9 cellular contexts compared by ENCODE assay signal in genomic region chr22:50247748-50248147, GRCh38. TPM values are rescaled to one million over a fixed set of nuclear protein-coding genes. Genes with fewer than 3 reads are reported as not detected.
DNase-seq lines count a peak whose midpoint lies in the region; ATAC-seq, FAIRE-seq and TF ChIP-seq lines count a peak whose summit lies in the region.
"Had no signal": no experiment of that assay in that cellular context is flagged by ENCODE, and none has a peak within 500 bp of the region (broad histone marks: within the 10 kb centered on the region; RNA-seq: fewer than 3 reads in every experiment).

No MANE protein-coding gene starts in this region.

- H3K27ac ChIP-seq in HepG2 (ENCODE audit: extremely low read length, insufficient read depth, low read length) (no peak overlapping the region), uterus (no peak overlapping the region)
- H3K27ac ChIP-seq: KMS-11 had no signal

- no peaks in the 10 kb centered on the region for H3K9me3 Mint-ChIP-seq in activated T-cell treated with anti-CD3 and anti-CD28 coated beads, Interleukin-2, amount 50 U/mL, for 4 hours

- H3K4me2 ChIP-seq in HepG2 (ENCODE audit: low read depth, low read length), result no peak overlapping the region
- H3K4me2 ChIP-seq: KMS-11 had no signal

- CTCF ChIA-PET in HepG2 (lab: Yijun Ruan, JAX; ENCODE audit: low intra/inter-chr PET ratio, low total read pairs), result no interaction called here

- intact Hi-C loops in HepG2 (cut with micrococcal nuclease; ENCODE audit: unreplicated experiment) (no loop called here), uterus (cut with DNase I; ENCODE audit: low total_unique reads) (no loop called here)

- H3K36me3 ChIP-seq in GM06990 (ENCODE audit: control insufficient read depth, insufficient read depth, low read length), result peaks cover 19% of the 10 kb centered on the region
- H3K36me3 ChIP-seq in HepG2 (replicated peaks in 1 of 2; ENCODE audit: control insufficient read depth in 1 of 2, insufficient read depth in 2 of 2, low read length in 2 of 2), result peaks cover 2 to 9% of the 10 kb centered on the region in 2 experiments; a peak in 2 of 5 replicates
- H3K36me3 ChIP-seq in uterus, result no peaks in the 10 kb centered on the region

- H3K27me3 ChIP-seq in GM06990 (replicated peaks; ENCODE audit: control insufficient read depth, insufficient read depth, low read length) (no peaks in the 10 kb centered on the region), HepG2 (ENCODE audit: control insufficient read depth in 1 of 2, insufficient read depth in 2 of 2, low read length in 2 of 2) (no peaks in the 10 kb centered on the region; a peak in 1 of 5 replicates), uterus (no peaks in the 10 kb centered on the region)

- H3K36me3 Mint-ChIP-seq in activated T-cell treated with anti-CD3 and anti-CD28 coated beads, Interleukin-2, amount 50 U/mL, for 4 hours (ENCODE audit: insufficient read depth), result peaks cover 2% of the 10 kb centered on the region

- POLR2A ChIA-PET in HepG2 (lab: Yijun Ruan, JAX), result no interaction called here

- no peak for TF ChIP-seq CTCF in GM06990 (IDR thresholded peaks at IDR 0.05; ENCODE audit: insufficient read depth, low read length, poor library complexity, severe bottlenecking)
- TF ChIP-seq CTCF in HepG2 (CRISPR knock-in tag; IDR thresholded peaks at IDR 0.05), result no peak
- TF ChIP-seq CTCF in uterus (IDR thresholded peaks at IDR 0.05), result no peak

- TF ChIP-seq RAD21 in HepG2 (CRISPR knock-in tag; IDR thresholded peaks at IDR 0.05), result no peak

- TF ChIP-seq EP300 in HepG2 (IDR thresholded peaks at IDR 0.05; ENCODE audit: low read depth in 2 of 2, low read length in 2 of 2), result no peak
- no peak for TF ChIP-seq EP300 in HepG2 (CRISPR knock-in tag; IDR thresholded peaks at IDR 0.05; ENCODE audit: borderline replicate concordance)

- peak overlapping the region; percentile 40 for H3K4me3 Mint-ChIP-seq in activated T-cell treated with anti-CD3 and anti-CD28 coated beads, Interleukin-2, amount 50 U/mL, for 4 hours

- H4K20me1 ChIP-seq in HepG2 (ENCODE audit: insufficient read depth, low read length), result peaks cover 7% of the 10 kb centered on the region; the same call in 1 of the 2 replicates

- FAIRE-seq in HepG2 (lab: Jason Lieb, UNC), result no peak
- FAIRE-seq in H54 (lab: Jason Lieb, UNC), result no peak
- FAIRE-seq in RCC 7860 (lab: Jason Lieb, UNC), result no peak

- H3K27me3 Mint-ChIP-seq in activated T-cell treated with anti-CD3 and anti-CD28 coated beads, Interleukin-2, amount 50 U/mL, for 4 hours (ENCODE audit: low read depth), result no peaks in the 10 kb centered on the region

- TF ChIP-seq POLR2A in HepG2 (IDR thresholded peaks at IDR 0.05; ENCODE audit: insufficient read depth in 1 of 2, low read depth in 2 of 2, low read length in 2 of 2) (no peak; a peak in 1 of 4 replicates), H54 (IDR thresholded peaks at IDR 0.05; ENCODE audit: low read depth, low read length) (no peak), uterus (IDR thresholded peaks at IDR 0.05) (no peak)

- H3K9me3 ChIP-seq in HepG2 (ENCODE audit: low read length) (no peaks in the 10 kb centered on the region), uterus (no peaks in the 10 kb centered on the region)

- H3K9ac ChIP-seq in HepG2 (ENCODE audit: insufficient read depth, low read depth, low read length), result no peak overlapping the region
- H3K9ac ChIP-seq: KMS-11 had no signal

- peaks cover 30% of the 10 kb centered on the region for H3K4me1 Mint-ChIP-seq in activated T-cell treated with anti-CD3 and anti-CD28 coated beads, Interleukin-2, amount 50 U/mL, for 4 hours (ENCODE audit: low read depth)

- H3K4me1 ChIP-seq in HepG2 (ENCODE audit: insufficient read depth, low read length) (peaks cover 49% of the 10 kb centered on the region), uterus (peaks cover 6 to 36% of the 10 kb centered on the region in 2 donors)

- peaks cover 26% of the 10 kb centered on the region for H3K79me2 ChIP-seq in HepG2 (ENCODE audit: insufficient read depth, low read length)

- H2AFZ ChIP-seq in HepG2 (ENCODE audit: low read length), result no peak overlapping the region

- in situ Hi-C loops in HepG2 (cut with HindIII; ENCODE audit: extremely low pct_ligation_motif_present, low pct_unique_long_range_greater_than_20kb), result no loop called here

- DNase-seq in GM06990 (ENCODE audit: extremely low read depth, insufficient read length) (peak; percentile 71), NCI-H2196 (lab: John Stamatoyannopoulos, UW; ENCODE audit: unreplicated experiment) (peak; percentile 81), HepG2 (ENCODE audit: low spot score) (no peak), H54 (ENCODE audit: insufficient read length, low spot score) (no peak), RCC 7860 (ENCODE audit: low spot score) (no peak), uterus (no peak)
- no peak for DNase-seq in activated T-cell treated with anti-CD3 and anti-CD28 coated beads, Interleukin-2, amount 50 U/mL, for 4 hours

- H3K4me3 ChIP-seq in GM06990 (replicated peaks; ENCODE audit: low read depth, low read length), result no peak overlapping the region
- H3K4me3 ChIP-seq in HepG2 (replicated peaks in 1 of 3; ENCODE audit: insufficient read depth in 1 of 3, low read depth in 2 of 3, low read length in 3 of 3), result no peak overlapping the region
- H3K4me3 ChIP-seq in uterus, result no peak overlapping the region

- BruUV-seq in HepG2 (replicated peaks; lab: Mats Ljungman, UMichigan), result no TSS peak

- 91% methylated on average over 14 of the region's 16 CpGs for WGBS in HepG2 (ENCODE audit: low lambda C conversion rate)

- no peak for ATAC-seq in activated T-cell treated with anti-CD3 and anti-CD28 coated beads, Interleukin-2, amount 50 U/mL, for 4 hours
- ATAC-seq in HepG2, result no peak
- ATAC-seq in HG03442 (IDR thresholded peaks at IDR 0.05; ENCODE audit: unreplicated experiment), result no peak

RNA-seq across cellular contexts. Expression of gene TUBGCP6, which starts 2.9 kb away (rescaled TPM):
- total RNA-seq in activated T-cell treated with anti-CD3 and anti-CD28 coated beads, Interleukin-2, amount 50 U/mL, for 4 hours, result 10 to 100 TPM; 44.5 to 50.6 (median 48.3) TPM
- 5.8 and 15.7 TPM in 2 replicates for total RNA-seq in HepG2 (2016; rRNA removed; fragmentation: Illumina TruSeq; extraction: Trizol)
- total RNA-seq in HepG2 (2016; cell fraction: cytosol; rRNA removed; fragmentation: Illumina TruSeq; extraction: Trizol; ENCODE audit: low read depth), result 3.8 and 4.4 TPM in 2 replicates
- 4.6 and 17.4 TPM in 2 replicates for total RNA-seq in HepG2 (2016; cell fraction: insoluble cytoplasmic fraction; rRNA removed; fragmentation: Illumina TruSeq; extraction: Trizol)
- 4.6 and 5.1 TPM in 2 replicates for total RNA-seq in HepG2 (2016; cell fraction: membrane; rRNA removed; fragmentation: Illumina TruSeq; extraction: Trizol)
- 23.1 and 29.5 TPM in 2 replicates for total RNA-seq in HepG2 (2016; cell fraction: nucleus; rRNA removed; fragmentation: Illumina TruSeq; extraction: Trizol)
- 14.6 and 23.7 TPM in 2 replicates for polyA plus RNA-seq in HepG2 (2011; rRNA removed)
- polyA plus RNA-seq in HepG2 (2011; cell fraction: cytosol; rRNA removed), result 2.6 and 4.8 TPM in 2 replicates
- 276 and 340 TPM in 2 replicates for polyA plus RNA-seq in HepG2 (2011; cell fraction: nucleus; rRNA removed)
- polyA plus RNA-seq in HepG2 (2012), result 13.4 and 15.8 TPM in 2 replicates
- 0.95 and 1.2 TPM in 2 replicates for polyA plus RNA-seq in HepG2 (2016; cell fraction: cytosol; fragmentation: Illumina TruSeq; extraction: Trizol; ENCODE audit: low read depth)
- 3.6 and 4.4 TPM in 2 replicates for polyA plus RNA-seq in HepG2 (2016; cell fraction: insoluble cytoplasmic fraction; fragmentation: Illumina TruSeq; extraction: Trizol; ENCODE audit: low read depth)
- 0.86 and 2.1 TPM in 2 replicates for polyA plus RNA-seq in HepG2 (2016; cell fraction: membrane; fragmentation: Illumina TruSeq; extraction: Trizol; ENCODE audit: low read depth)
- polyA plus RNA-seq in HepG2 (2016; cell fraction: nucleus; fragmentation: Illumina TruSeq; extraction: Trizol; ENCODE audit: insufficient read depth, low read depth), result 62.8 and 72.9 TPM in 2 replicates
- 11.6 and 16.8 TPM in 2 replicates for polyA minus RNA-seq in HepG2 (2011; rRNA and poly(A)+ RNA removed; ENCODE audit: low replicate concordance)
- 2.7 and 4.0 TPM in 2 replicates for polyA minus RNA-seq in HepG2 (2011; cell fraction: cytosol; rRNA and poly(A)+ RNA removed)
- 32.9 and 40.9 TPM in 2 replicates for polyA minus RNA-seq in HepG2 (2011; cell fraction: nucleus; rRNA and poly(A)+ RNA removed)
- 10 to 100 TPM; 19.1 to 52.2 (median 40.7) TPM for total RNA-seq in uterus

RNA-seq across cellular contexts. Expression of gene HDAC10, which starts 3.3 kb away (rescaled TPM):
- 10 to 100 TPM; 45.1 to 50.6 (median 48.2) TPM for total RNA-seq in activated T-cell treated with anti-CD3 and anti-CD28 coated beads, Interleukin-2, amount 50 U/mL, for 4 hours
- total RNA-seq in HepG2 (2016; rRNA removed; fragmentation: Illumina TruSeq; extraction: Trizol) (4.0 and 13.9 TPM in 2 replicates), uterus (10 to 100 TPM in 3 of 4 donors, 1 to 10 TPM in 1; 1.2 to 40.5 (median 20.6) TPM)
- total RNA-seq in HepG2 (2016; cell fraction: cytosol; rRNA removed; fragmentation: Illumina TruSeq; extraction: Trizol; ENCODE audit: low read depth), result 7.1 and 8.7 TPM in 2 replicates
- 4.1 and 13.9 TPM in 2 replicates for total RNA-seq in HepG2 (2016; cell fraction: insoluble cytoplasmic fraction; rRNA removed; fragmentation: Illumina TruSeq; extraction: Trizol)
- total RNA-seq in HepG2 (2016; cell fraction: membrane; rRNA removed; fragmentation: Illumina TruSeq; extraction: Trizol), result 4.4 and 4.6 TPM in 2 replicates
- total RNA-seq in HepG2 (2016; cell fraction: nucleus; rRNA removed; fragmentation: Illumina TruSeq; extraction: Trizol), result 23.1 and 23.7 TPM in 2 replicates
- 14.9 and 19.7 TPM in 2 replicates for polyA plus RNA-seq in HepG2 (2011; rRNA removed)
- 1.8 and 3.9 TPM in 2 replicates for polyA plus RNA-seq in HepG2 (2011; cell fraction: cytosol; rRNA removed)
- polyA plus RNA-seq in HepG2 (2011; cell fraction: nucleus; rRNA removed), result 257 and 366 TPM in 2 replicates
- 15.0 and 23.8 TPM in 2 replicates for polyA plus RNA-seq in HepG2 (2012)
- polyA plus RNA-seq in HepG2 (2016; cell fraction: cytosol; fragmentation: Illumina TruSeq; extraction: Trizol; ENCODE audit: low read depth), result 0.86 TPM in 2 replicates
- polyA plus RNA-seq in HepG2 (2016; cell fraction: insoluble cytoplasmic fraction; fragmentation: Illumina TruSeq; extraction: Trizol; ENCODE audit: low read depth), result 3.2 and 5.7 TPM in 2 replicates
- polyA plus RNA-seq in HepG2 (2016; cell fraction: membrane; fragmentation: Illumina TruSeq; extraction: Trizol; ENCODE audit: low read depth), result 2.1 TPM in 2 replicates
- 72.4 and 82.8 TPM in 2 replicates for polyA plus RNA-seq in HepG2 (2016; cell fraction: nucleus; fragmentation: Illumina TruSeq; extraction: Trizol; ENCODE audit: insufficient read depth, low read depth)
- polyA minus RNA-seq in HepG2 (2011; rRNA and poly(A)+ RNA removed; ENCODE audit: low replicate concordance), result 7.7 and 20.9 TPM in 2 replicates
- 3.9 and 4.2 TPM in 2 replicates for polyA minus RNA-seq in HepG2 (2011; cell fraction: cytosol; rRNA and poly(A)+ RNA removed)
- 34.9 and 37.9 TPM in 2 replicates for polyA minus RNA-seq in HepG2 (2011; cell fraction: nucleus; rRNA and poly(A)+ RNA removed)

RNA-seq across cellular contexts. Expression of gene MAPK12, which starts 13.7 kb away (rescaled TPM):
- total RNA-seq in activated T-cell treated with anti-CD3 and anti-CD28 coated beads, Interleukin-2, amount 50 U/mL, for 4 hours, result 1 to 10 TPM; 3.3 to 4.3 (median 3.9) TPM
- total RNA-seq in HepG2 (2016; rRNA removed; fragmentation: Illumina TruSeq; extraction: Trizol), result 15.0 and 23.3 TPM in 2 replicates
- 25.0 and 26.8 TPM in 2 replicates for total RNA-seq in HepG2 (2016; cell fraction: cytosol; rRNA removed; fragmentation: Illumina TruSeq; extraction: Trizol; ENCODE audit: low read depth)
- 15.4 and 25.6 TPM in 2 replicates for total RNA-seq in HepG2 (2016; cell fraction: insoluble cytoplasmic fraction; rRNA removed; fragmentation: Illumina TruSeq; extraction: Trizol)
- total RNA-seq in HepG2 (2016; cell fraction: membrane; rRNA removed; fragmentation: Illumina TruSeq; extraction: Trizol), result 43.0 and 45.2 TPM in 2 replicates
- total RNA-seq in HepG2 (2016; cell fraction: nucleus; rRNA removed; fragmentation: Illumina TruSeq; extraction: Trizol), result 20.3 and 23.6 TPM in 2 replicates
- polyA plus RNA-seq in HepG2 (2011; rRNA removed), result 22.2 and 22.8 TPM in 2 replicates
- polyA plus RNA-seq in HepG2 (2011; cell fraction: cytosol; rRNA removed), result 12.9 and 20.7 TPM in 2 replicates
- polyA plus RNA-seq in HepG2 (2011; cell fraction: nucleus; rRNA removed), result 115 and 151 TPM in 2 replicates
- polyA plus RNA-seq in HepG2 (2012), result 6.9 and 10.9 TPM in 2 replicates
- 27.8 and 28.1 TPM in 2 replicates for polyA plus RNA-seq in HepG2 (2016; cell fraction: cytosol; fragmentation: Illumina TruSeq; extraction: Trizol; ENCODE audit: low read depth)
- 14.6 and 16.4 TPM in 2 replicates for polyA plus RNA-seq in HepG2 (2016; cell fraction: insoluble cytoplasmic fraction; fragmentation: Illumina TruSeq; extraction: Trizol; ENCODE audit: low read depth)
- 37.0 and 38.8 TPM in 2 replicates for polyA plus RNA-seq in HepG2 (2016; cell fraction: membrane; fragmentation: Illumina TruSeq; extraction: Trizol; ENCODE audit: low read depth)
- polyA plus RNA-seq in HepG2 (2016; cell fraction: nucleus; fragmentation: Illumina TruSeq; extraction: Trizol; ENCODE audit: insufficient read depth, low read depth), result 56.9 and 60.1 TPM in 2 replicates
- polyA minus RNA-seq in HepG2 (2011; rRNA and poly(A)+ RNA removed; ENCODE audit: low replicate concordance), result 16.5 and 18.7 TPM in 2 replicates
- polyA minus RNA-seq in HepG2 (2011; cell fraction: cytosol; rRNA and poly(A)+ RNA removed), result 5.1 and 9.2 TPM in 2 replicates
- 25.6 and 25.8 TPM in 2 replicates for polyA minus RNA-seq in HepG2 (2011; cell fraction: nucleus; rRNA and poly(A)+ RNA removed)
- total RNA-seq in uterus, result 10 to 100 TPM; 10.3 to 41.4 (median 28.3) TPM

RNA-seq across cellular contexts. Expression of gene MAPK11, which starts 22.4 kb away (rescaled TPM):
- total RNA-seq in activated T-cell treated with anti-CD3 and anti-CD28 coated beads, Interleukin-2, amount 50 U/mL, for 4 hours, result 10 to 100 TPM in 1 of 3 donors, 1 to 10 TPM in 2; 9.4 to 10.1 (median 9.8) TPM
- total RNA-seq in HepG2 (2016; rRNA removed; fragmentation: Illumina TruSeq; extraction: Trizol) (0.15 TPM in 1 of 2 replicates, not detected in the other), uterus (10 to 100 TPM in 3 of 4 donors, 1 to 10 TPM in 1; 7.9 to 39.5 (median 22.4) TPM)
- total RNA-seq in HepG2 (2016; cell fraction: cytosol; rRNA removed; fragmentation: Illumina TruSeq; extraction: Trizol; ENCODE audit: low read depth), result not detected in 2 replicates
- total RNA-seq in HepG2 (2016; cell fraction: insoluble cytoplasmic fraction; rRNA removed; fragmentation: Illumina TruSeq; extraction: Trizol), result 0.12 and 0.15 TPM in 2 replicates
- total RNA-seq in HepG2 (2016; cell fraction: membrane; rRNA removed; fragmentation: Illumina TruSeq; extraction: Trizol), result 0.10 and 0.19 TPM in 2 replicates
- total RNA-seq in HepG2 (2016; cell fraction: nucleus; rRNA removed; fragmentation: Illumina TruSeq; extraction: Trizol), result 0.28 TPM in 1 of 2 replicates, not detected in the other
- polyA plus RNA-seq in HepG2 (2011; rRNA removed), result 0.17 and 0.46 TPM in 2 replicates
- polyA plus RNA-seq in HepG2 (2011; cell fraction: cytosol; rRNA removed), result 0.13 and 0.19 TPM in 2 replicates
- 1.9 TPM in 2 replicates for polyA plus RNA-seq in HepG2 (2011; cell fraction: nucleus; rRNA removed)
- 0.21 TPM in 1 of 2 replicates, not detected in the other for polyA plus RNA-seq in HepG2 (2012)
- 0.05 and 0.07 TPM in 2 replicates for polyA plus RNA-seq in HepG2 (2016; cell fraction: cytosol; fragmentation: Illumina TruSeq; extraction: Trizol; ENCODE audit: low read depth)
- 0.19 and 0.24 TPM in 2 replicates for polyA plus RNA-seq in HepG2 (2016; cell fraction: insoluble cytoplasmic fraction; fragmentation: Illumina TruSeq; extraction: Trizol; ENCODE audit: low read depth)
- 0.13 TPM in 1 of 2 replicates, not detected in the other for polyA plus RNA-seq in HepG2 (2016; cell fraction: membrane; fragmentation: Illumina TruSeq; extraction: Trizol; ENCODE audit: low read depth)
- 0.25 and 0.37 TPM in 2 replicates for polyA plus RNA-seq in HepG2 (2016; cell fraction: nucleus; fragmentation: Illumina TruSeq; extraction: Trizol; ENCODE audit: insufficient read depth, low read depth)
- 0.58 and 0.94 TPM in 2 replicates for polyA minus RNA-seq in HepG2 (2011; rRNA and poly(A)+ RNA removed; ENCODE audit: low replicate concordance)
- polyA minus RNA-seq in HepG2 (2011; cell fraction: cytosol; rRNA and poly(A)+ RNA removed), result not detected in 2 replicates
- 0.13 TPM in 1 of 2 replicates, not detected in the other for polyA minus RNA-seq in HepG2 (2011; cell fraction: nucleus; rRNA and poly(A)+ RNA removed)

RNA-seq across cellular contexts. Expression of gene SELENOO, which starts 46.9 kb away (rescaled TPM):
- 10 to 100 TPM; 24.4 to 27.9 (median 26.9) TPM for total RNA-seq in activated T-cell treated with anti-CD3 and anti-CD28 coated beads, Interleukin-2, amount 50 U/mL, for 4 hours
- 12.5 and 19.0 TPM in 2 replicates for total RNA-seq in HepG2 (2016; rRNA removed; fragmentation: Illumina TruSeq; extraction: Trizol)
- 2.8 and 3.8 TPM in 2 replicates for total RNA-seq in HepG2 (2016; cell fraction: cytosol; rRNA removed; fragmentation: Illumina TruSeq; extraction: Trizol; ENCODE audit: low read depth)
- 9.4 and 19.8 TPM in 2 replicates for total RNA-seq in HepG2 (2016; cell fraction: insoluble cytoplasmic fraction; rRNA removed; fragmentation: Illumina TruSeq; extraction: Trizol)
- 6.0 and 7.6 TPM in 2 replicates for total RNA-seq in HepG2 (2016; cell fraction: membrane; rRNA removed; fragmentation: Illumina TruSeq; extraction: Trizol)
- total RNA-seq in HepG2 (2016; cell fraction: nucleus; rRNA removed; fragmentation: Illumina TruSeq; extraction: Trizol), result 18.8 and 19.9 TPM in 2 replicates
- polyA plus RNA-seq in HepG2 (2011; rRNA removed), result 14.4 and 18.7 TPM in 2 replicates
- 10.0 and 18.1 TPM in 2 replicates for polyA plus RNA-seq in HepG2 (2011; cell fraction: cytosol; rRNA removed)
- polyA plus RNA-seq in HepG2 (2011; cell fraction: nucleus; rRNA removed), result 88.6 and 104 TPM in 2 replicates
- 10.9 and 17.7 TPM in 2 replicates for polyA plus RNA-seq in HepG2 (2012)
- 3.5 and 4.0 TPM in 2 replicates for polyA plus RNA-seq in HepG2 (2016; cell fraction: cytosol; fragmentation: Illumina TruSeq; extraction: Trizol; ENCODE audit: low read depth)
- polyA plus RNA-seq in HepG2 (2016; cell fraction: insoluble cytoplasmic fraction; fragmentation: Illumina TruSeq; extraction: Trizol; ENCODE audit: low read depth), result 9.5 and 12.3 TPM in 2 replicates
- polyA plus RNA-seq in HepG2 (2016; cell fraction: membrane; fragmentation: Illumina TruSeq; extraction: Trizol; ENCODE audit: low read depth), result 4.9 and 5.3 TPM in 2 replicates
- 54.2 and 57.7 TPM in 2 replicates for polyA plus RNA-seq in HepG2 (2016; cell fraction: nucleus; fragmentation: Illumina TruSeq; extraction: Trizol; ENCODE audit: insufficient read depth, low read depth)
- 9.7 and 16.7 TPM in 2 replicates for polyA minus RNA-seq in HepG2 (2011; rRNA and poly(A)+ RNA removed; ENCODE audit: low replicate concordance)
- polyA minus RNA-seq in HepG2 (2011; cell fraction: cytosol; rRNA and poly(A)+ RNA removed), result 6.4 and 6.9 TPM in 2 replicates
- 7.5 and 7.7 TPM in 2 replicates for polyA minus RNA-seq in HepG2 (2011; cell fraction: nucleus; rRNA and poly(A)+ RNA removed)
- 10 to 100 TPM in 2 of 4 donors, 1 to 10 TPM in 2; 1.5 to 22.1 (median 10.0) TPM for total RNA-seq in uterus

Comparison
In these comparisons a context has a peak if more than half of its experiments do, and no peak if none do; other contexts are left out.
1. DNase-seq: peak in GM06990 (single experiment) and NCI-H2196 (single experiment); none in activated T-cell treated with anti-CD3 and anti-CD28 coated beads, Interleukin-2, amount 50 U/mL, for 4 hours (single experiment), HepG2 (single experiment), H54 (single experiment), RCC 7860 (single experiment) and uterus (0 of 2).